Comparison of ENCODE assay signal across 2 cellular contexts in the genomic region with DNA sequence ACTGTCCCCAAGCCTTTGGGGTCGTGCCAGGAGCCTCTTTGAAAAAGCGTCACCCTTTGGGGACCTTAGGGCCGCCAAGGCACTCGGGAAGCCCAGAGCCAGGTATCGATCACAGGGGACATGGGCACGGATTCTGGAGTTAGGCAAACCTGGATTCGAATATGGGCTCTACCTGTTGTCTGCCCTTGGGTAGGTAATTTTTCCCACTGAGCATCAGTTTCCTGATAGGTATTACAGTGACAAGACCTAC.
TF ChIP-seq lines count a peak whose summit lies in the region.

No MANE protein-coding gene starts in this region.

TF ChIP-seq in A549, 52 proteins besides CTCF, POLR2A, EP300 and RAD21:
- TF ChIP-seq, protein P1, sequence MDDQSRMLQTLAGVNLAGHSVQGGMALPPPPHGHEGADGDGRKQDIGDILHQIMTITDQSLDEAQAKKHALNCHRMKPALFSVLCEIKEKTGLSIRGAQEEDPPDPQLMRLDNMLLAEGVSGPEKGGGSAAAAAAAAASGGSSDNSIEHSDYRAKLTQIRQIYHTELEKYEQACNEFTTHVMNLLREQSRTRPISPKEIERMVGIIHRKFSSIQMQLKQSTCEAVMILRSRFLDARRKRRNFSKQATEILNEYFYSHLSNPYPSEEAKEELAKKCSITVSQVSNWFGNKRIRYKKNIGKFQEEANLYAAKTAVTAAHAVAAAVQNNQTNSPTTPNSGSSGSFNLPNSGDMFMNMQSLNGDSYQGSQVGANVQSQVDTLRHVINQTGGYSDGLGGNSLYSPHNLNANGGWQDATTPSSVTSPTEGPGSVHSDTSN (IDR thresholded peaks at IDR 0.05) = no peak
- TF ChIP-seq ZNF302 (CRISPR knock-in tag; IDR thresholded peaks at IDR 0.05) = no peak
- TF ChIP-seq KDM1A (IDR thresholded peaks at IDR 0.05; ENCODE audit: low read depth) = no peak
- TF ChIP-seq, protein P2, sequence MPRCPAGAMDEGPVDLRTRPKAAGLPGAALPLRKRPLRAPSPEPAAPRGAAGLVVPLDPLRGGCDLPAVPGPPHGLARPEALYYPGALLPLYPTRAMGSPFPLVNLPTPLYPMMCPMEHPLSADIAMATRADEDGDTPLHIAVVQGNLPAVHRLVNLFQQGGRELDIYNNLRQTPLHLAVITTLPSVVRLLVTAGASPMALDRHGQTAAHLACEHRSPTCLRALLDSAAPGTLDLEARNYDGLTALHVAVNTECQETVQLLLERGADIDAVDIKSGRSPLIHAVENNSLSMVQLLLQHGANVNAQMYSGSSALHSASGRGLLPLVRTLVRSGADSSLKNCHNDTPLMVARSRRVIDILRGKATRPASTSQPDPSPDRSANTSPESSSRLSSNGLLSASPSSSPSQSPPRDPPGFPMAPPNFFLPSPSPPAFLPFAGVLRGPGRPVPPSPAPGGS (IDR thresholded peaks at IDR 0.05) = no peak
- TF ChIP-seq RCOR1 (IDR thresholded peaks at IDR 0.05; ENCODE audit: low read depth, low read length) = no peak
- no peak for TF ChIP-seq CEBPB (IDR thresholded peaks at IDR 0.05)
- no peak for TF ChIP-seq CHD2 (IDR thresholded peaks at IDR 0.05; ENCODE audit: low read length, partially characterized antibody)
- TF ChIP-seq, protein P3, sequence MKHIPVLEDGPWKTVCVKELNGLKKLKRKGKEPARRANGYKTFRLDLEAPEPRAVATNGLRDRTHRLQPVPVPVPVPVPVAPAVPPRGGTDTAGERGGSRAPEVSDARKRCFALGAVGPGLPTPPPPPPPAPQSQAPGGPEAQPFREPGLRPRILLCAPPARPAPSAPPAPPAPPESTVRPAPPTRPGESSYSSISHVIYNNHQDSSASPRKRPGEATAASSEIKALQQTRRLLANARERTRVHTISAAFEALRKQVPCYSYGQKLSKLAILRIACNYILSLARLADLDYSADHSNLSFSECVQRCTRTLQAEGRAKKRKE (CRISPR knock-in tag; IDR thresholded peaks at IDR 0.05; ENCODE audit: low read depth) = no peak
- no peak for TF ChIP-seq EHF (CRISPR knock-in tag; IDR thresholded peaks at IDR 0.05)
- TF ChIP-seq, protein P4, sequence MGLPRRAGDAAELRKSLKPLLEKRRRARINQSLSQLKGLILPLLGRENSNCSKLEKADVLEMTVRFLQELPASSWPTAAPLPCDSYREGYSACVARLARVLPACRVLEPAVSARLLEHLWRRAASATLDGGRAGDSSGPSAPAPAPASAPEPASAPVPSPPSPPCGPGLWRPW (IDR thresholded peaks at IDR 0.05) = no peak
- TF ChIP-seq ZC3H11A (IDR thresholded peaks at IDR 0.05) = no peak
- TF ChIP-seq HEYL (CRISPR knock-in tag; IDR thresholded peaks at IDR 0.05) = no peak
- TF ChIP-seq ZSCAN20 (CRISPR knock-in tag; IDR thresholded peaks at IDR 0.05) = no peak
- TF ChIP-seq, protein P5, sequence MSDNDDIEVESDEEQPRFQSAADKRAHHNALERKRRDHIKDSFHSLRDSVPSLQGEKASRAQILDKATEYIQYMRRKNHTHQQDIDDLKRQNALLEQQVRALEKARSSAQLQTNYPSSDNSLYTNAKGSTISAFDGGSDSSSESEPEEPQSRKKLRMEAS (IDR thresholded peaks at IDR 0.05) = no peak
- no peak for TF ChIP-seq NFE2L2 (conservative IDR thresholded peaks at IDR 0.05; ENCODE audit: low read length)
- no peak for TF ChIP-seq ESRRA (IDR thresholded peaks at IDR 0.05; ENCODE audit: borderline replicate concordance, low read length)
- TF ChIP-seq RFX5 (IDR thresholded peaks at IDR 0.05) = no peak
- TF ChIP-seq HOXB13 (CRISPR knock-in tag; IDR thresholded peaks at IDR 0.05; ENCODE audit: low read depth) = no peak
- TF ChIP-seq JUN (IDR thresholded peaks at IDR 0.05) = no peak
- no peak for TF ChIP-seq RARB (CRISPR knock-in tag; IDR thresholded peaks at IDR 0.05)
TF ChIP-seq in A549: peak in this region for 0.

TF ChIP-seq in IMR-90, 13 proteins besides CTCF, POLR2A, EP300 and RAD21:
- TF ChIP-seq MXI1 (IDR thresholded peaks at IDR 0.05; ENCODE audit: borderline replicate concordance, low read depth, low read length) (no peak), NFE2L2 (IDR thresholded peaks at IDR 0.05; ENCODE audit: low read depth, low read length) (no peak), SMC3 (IDR thresholded peaks at IDR 0.05; ENCODE audit: low read depth, low read length) (no peak), MAZ (IDR thresholded peaks at IDR 0.05; ENCODE audit: borderline replicate concordance, low read depth, low read length) (no peak), MAFK (IDR thresholded peaks at IDR 0.05; ENCODE audit: low read depth, low read length) (no peak), RCOR1 (IDR thresholded peaks at IDR 0.05; ENCODE audit: insufficient replicate concordance, low read length) (no peak), RFX5 (IDR thresholded peaks at IDR 0.05; ENCODE audit: low read depth, low read length) (no peak)
- TF ChIP-seq, protein P6, sequence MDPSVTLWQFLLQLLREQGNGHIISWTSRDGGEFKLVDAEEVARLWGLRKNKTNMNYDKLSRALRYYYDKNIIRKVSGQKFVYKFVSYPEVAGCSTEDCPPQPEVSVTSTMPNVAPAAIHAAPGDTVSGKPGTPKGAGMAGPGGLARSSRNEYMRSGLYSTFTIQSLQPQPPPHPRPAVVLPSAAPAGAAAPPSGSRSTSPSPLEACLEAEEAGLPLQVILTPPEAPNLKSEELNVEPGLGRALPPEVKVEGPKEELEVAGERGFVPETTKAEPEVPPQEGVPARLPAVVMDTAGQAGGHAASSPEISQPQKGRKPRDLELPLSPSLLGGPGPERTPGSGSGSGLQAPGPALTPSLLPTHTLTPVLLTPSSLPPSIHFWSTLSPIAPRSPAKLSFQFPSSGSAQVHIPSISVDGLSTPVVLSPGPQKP (IDR thresholded peaks at IDR 0.05; ENCODE audit: borderline replicate concordance, low read depth, low read length) = no peak
